In the genomic region with DNA sequence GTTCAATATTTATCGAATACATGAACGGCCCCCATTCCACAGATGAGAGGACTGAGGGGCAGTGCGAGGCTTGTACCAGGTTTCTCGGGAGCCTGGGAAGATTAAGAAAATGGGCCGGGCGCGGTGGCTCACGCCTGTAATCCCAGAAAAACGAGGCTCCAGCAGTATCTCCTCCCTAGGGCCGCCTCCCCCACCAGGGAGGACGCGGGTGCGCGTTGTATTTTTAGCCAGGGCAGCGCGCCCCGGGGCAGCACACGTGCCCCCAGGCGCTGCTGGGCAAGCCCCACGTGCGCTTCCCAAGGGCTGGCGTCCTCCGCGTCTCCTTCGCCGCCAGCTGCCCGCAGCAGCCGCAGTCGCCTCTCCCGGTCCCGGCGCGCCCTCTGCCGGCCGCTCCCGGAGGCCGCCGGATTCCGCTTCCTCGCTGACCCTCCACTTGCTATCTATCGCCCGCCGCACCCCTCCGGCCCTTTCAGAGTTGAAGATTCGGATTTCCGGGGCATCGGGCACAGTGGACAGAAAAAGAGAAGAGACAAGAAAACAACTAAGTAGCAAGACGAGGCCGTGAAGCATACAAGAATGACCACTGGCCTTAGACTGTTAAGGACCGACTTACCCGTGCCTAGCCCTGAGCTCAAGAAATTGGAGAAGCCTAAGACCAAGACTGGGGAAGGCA, we compare ENCODE assay signal across 1 cellular context.
A peak's percentile ranks its signal among the peaks of the same experiment; 100 is the strongest.
TF ChIP-seq lines count a peak whose summit lies in the region.

No MANE protein-coding gene starts in this region.

TF ChIP-seq in HepG2, 621 proteins besides CTCF, POLR2A, EP300 and RAD21 (continued from another document and continues in another):
- TF ChIP-seq, protein P1, sequence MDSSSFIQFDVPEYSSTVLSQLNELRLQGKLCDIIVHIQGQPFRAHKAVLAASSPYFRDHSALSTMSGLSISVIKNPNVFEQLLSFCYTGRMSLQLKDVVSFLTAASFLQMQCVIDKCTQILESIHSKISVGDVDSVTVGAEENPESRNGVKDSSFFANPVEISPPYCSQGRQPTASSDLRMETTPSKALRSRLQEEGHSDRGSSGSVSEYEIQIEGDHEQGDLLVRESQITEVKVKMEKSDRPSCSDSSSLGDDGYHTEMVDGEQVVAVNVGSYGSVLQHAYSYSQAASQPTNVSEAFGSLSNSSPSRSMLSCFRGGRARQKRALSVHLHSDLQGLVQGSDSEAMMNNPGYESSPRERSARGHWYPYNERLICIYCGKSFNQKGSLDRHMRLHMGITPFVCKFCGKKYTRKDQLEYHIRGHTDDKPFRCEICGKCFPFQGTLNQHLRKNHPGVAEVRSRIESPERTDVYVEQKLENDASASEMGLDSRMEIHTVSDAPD (CRISPR knock-in tag; IDR thresholded peaks at IDR 0.05), result no peak
- TF ChIP-seq ZNF790 (CRISPR knock-in tag; IDR thresholded peaks at IDR 0.05; ENCODE audit: borderline replicate concordance) (no peak; the same call in 1 of the 2 replicates), ZFP36 (IDR thresholded peaks at IDR 0.05; ENCODE audit: borderline replicate concordance, low read depth, low read length, partially characterized antibody) (no peak), EZH2 (conservative IDR thresholded peaks at IDR 0.05; ENCODE audit: low read depth, low read length) (no peak), TAF1 (CRISPR knock-in tag; IDR thresholded peaks at IDR 0.05) (no peak; the same call in 1 of the 2 replicates), ZNF225 (CRISPR knock-in tag; IDR thresholded peaks at IDR 0.05) (no peak), RAD51 (IDR thresholded peaks at IDR 0.05; ENCODE audit: borderline replicate concordance) (no peak), POLR2AphosphoS5 (IDR thresholded peaks at IDR 0.05; ENCODE audit: low read depth, low read length) (no peak), REPIN1 (CRISPR knock-in tag; IDR thresholded peaks at IDR 0.05; ENCODE audit: borderline replicate concordance, low read depth) (peak; percentile 26; the same call in 1 of the 2 replicates), GABPA (IDR thresholded peaks at IDR 0.05; ENCODE audit: low read depth, low read length) (no peak), GABPA (CRISPR knock-in tag; IDR thresholded peaks at IDR 0.05; ENCODE audit: low read depth) (no peak), FLYWCH1 (CRISPR knock-in tag; IDR thresholded peaks at IDR 0.05) (no peak), ZNF546 (CRISPR knock-in tag; conservative IDR thresholded peaks at IDR 0.05) (peak; percentile 78; the same call in 1 of the 2 replicates), HIVEP1 (CRISPR knock-in tag; IDR thresholded peaks at IDR 0.05) (no peak), ZSCAN30 (CRISPR knock-in tag; IDR thresholded peaks at IDR 0.05) (no peak), ZNF678 (CRISPR knock-in tag; IDR thresholded peaks at IDR 0.05) (no peak), NR2F1 (CRISPR knock-in tag; IDR thresholded peaks at IDR 0.05) (no peak), IKZF4 (CRISPR knock-in tag; IDR thresholded peaks at IDR 0.05; ENCODE audit: borderline replicate concordance, low read depth, not compliant biosample characterization) (no peak), ZNF136 (CRISPR knock-in tag; IDR thresholded peaks at IDR 0.05; ENCODE audit: low read depth) (no peak)
- TF ChIP-seq, protein P2, sequence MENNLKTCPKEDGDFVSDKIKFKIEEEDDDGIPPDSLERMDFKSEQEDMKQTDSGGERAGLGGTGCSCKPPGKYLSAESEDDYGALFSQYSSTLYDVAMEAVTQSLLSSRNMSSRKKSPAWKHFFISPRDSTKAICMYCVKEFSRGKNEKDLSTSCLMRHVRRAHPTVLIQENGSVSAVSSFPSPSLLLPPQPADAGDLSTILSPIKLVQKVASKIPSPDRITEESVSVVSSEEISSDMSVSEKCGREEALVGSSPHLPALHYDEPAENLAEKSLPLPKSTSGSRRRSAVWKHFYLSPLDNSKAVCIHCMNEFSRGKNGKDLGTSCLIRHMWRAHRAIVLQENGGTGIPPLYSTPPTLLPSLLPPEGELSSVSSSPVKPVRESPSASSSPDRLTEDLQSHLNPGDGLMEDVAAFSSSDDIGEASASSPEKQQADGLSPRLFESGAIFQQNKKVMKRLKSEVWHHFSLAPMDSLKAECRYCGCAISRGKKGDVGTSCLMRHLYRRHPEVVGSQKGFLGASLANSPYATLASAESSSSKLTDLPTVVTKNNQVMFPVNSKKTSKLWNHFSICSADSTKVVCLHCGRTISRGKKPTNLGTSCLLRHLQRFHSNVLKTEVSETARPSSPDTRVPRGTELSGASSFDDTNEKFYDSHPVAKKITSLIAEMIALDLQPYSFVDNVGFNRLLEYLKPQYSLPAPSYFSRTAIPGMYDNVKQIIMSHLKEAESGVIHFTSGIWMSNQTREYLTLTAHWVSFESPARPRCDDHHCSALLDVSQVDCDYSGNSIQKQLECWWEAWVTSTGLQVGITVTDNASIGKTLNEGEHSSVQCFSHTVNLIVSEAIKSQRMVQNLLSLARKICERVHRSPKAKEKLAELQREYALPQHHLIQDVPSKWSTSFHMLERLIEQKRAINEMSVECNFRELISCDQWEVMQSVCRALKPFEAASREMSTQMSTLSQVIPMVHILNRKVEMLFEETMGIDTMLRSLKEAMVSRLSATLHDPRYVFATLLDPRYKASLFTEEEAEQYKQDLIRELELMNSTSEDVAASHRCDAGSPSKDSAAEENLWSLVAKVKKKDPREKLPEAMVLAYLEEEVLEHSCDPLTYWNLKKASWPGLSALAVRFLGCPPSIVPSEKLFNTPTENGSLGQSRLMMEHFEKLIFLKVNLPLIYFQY (CRISPR knock-in tag; IDR thresholded peaks at IDR 0.05; ENCODE audit: borderline replicate concordance), result no peak; the same call in 1 of the 2 replicates
- TF ChIP-seq, protein P3, sequence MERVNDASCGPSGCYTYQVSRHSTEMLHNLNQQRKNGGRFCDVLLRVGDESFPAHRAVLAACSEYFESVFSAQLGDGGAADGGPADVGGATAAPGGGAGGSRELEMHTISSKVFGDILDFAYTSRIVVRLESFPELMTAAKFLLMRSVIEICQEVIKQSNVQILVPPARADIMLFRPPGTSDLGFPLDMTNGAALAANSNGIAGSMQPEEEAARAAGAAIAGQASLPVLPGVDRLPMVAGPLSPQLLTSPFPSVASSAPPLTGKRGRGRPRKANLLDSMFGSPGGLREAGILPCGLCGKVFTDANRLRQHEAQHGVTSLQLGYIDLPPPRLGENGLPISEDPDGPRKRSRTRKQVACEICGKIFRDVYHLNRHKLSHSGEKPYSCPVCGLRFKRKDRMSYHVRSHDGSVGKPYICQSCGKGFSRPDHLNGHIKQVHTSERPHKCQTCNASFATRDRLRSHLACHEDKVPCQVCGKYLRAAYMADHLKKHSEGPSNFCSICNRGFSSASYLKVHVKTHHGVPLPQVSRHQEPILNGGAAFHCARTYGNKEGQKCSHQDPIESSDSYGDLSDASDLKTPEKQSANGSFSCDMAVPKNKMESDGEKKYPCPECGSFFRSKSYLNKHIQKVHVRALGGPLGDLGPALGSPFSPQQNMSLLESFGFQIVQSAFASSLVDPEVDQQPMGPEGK (CRISPR knock-in tag; IDR thresholded peaks at IDR 0.05), result peak; percentile 53; the same call in 1 of the 2 replicates
- TF ChIP-seq, protein P4, sequence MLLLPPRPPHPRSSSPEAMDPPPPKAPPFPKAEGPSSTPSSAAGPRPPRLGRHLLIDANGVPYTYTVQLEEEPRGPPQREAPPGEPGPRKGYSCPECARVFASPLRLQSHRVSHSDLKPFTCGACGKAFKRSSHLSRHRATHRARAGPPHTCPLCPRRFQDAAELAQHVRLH (CRISPR knock-in tag; IDR thresholded peaks at IDR 0.05; ENCODE audit: borderline replicate concordance, low read depth), result no peak; the same call in 1 of the 2 replicates
- TF ChIP-seq, protein P5, sequence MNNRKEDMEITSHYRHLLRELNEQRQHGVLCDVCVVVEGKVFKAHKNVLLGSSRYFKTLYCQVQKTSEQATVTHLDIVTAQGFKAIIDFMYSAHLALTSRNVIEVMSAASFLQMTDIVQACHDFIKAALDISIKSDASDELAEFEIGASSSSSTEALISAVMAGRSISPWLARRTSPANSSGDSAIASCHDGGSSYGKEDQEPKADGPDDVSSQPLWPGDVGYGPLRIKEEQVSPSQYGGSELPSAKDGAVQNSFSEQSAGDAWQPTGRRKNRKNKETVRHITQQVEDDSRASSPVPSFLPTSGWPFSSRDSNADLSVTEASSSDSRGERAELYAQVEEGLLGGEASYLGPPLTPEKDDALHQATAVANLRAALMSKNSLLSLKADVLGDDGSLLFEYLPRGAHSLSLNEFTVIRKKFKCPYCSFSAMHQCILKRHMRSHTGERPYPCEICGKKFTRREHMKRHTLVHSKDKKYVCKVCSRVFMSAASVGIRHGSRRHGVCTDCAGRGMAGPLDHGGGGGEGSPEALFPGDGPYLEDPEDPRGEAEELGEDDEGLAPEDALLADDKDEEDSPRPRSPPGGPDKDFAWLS (CRISPR knock-in tag; IDR thresholded peaks at IDR 0.05; ENCODE audit: borderline replicate concordance), result no peak
- TF ChIP-seq, protein P6, sequence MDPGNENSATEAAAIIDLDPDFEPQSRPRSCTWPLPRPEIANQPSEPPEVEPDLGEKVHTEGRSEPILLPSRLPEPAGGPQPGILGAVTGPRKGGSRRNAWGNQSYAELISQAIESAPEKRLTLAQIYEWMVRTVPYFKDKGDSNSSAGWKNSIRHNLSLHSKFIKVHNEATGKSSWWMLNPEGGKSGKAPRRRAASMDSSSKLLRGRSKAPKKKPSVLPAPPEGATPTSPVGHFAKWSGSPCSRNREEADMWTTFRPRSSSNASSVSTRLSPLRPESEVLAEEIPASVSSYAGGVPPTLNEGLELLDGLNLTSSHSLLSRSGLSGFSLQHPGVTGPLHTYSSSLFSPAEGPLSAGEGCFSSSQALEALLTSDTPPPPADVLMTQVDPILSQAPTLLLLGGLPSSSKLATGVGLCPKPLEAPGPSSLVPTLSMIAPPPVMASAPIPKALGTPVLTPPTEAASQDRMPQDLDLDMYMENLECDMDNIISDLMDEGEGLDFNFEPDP (CRISPR knock-in tag; conservative IDR thresholded peaks at IDR 0.05), result no peak
- TF ChIP-seq, protein P7, sequence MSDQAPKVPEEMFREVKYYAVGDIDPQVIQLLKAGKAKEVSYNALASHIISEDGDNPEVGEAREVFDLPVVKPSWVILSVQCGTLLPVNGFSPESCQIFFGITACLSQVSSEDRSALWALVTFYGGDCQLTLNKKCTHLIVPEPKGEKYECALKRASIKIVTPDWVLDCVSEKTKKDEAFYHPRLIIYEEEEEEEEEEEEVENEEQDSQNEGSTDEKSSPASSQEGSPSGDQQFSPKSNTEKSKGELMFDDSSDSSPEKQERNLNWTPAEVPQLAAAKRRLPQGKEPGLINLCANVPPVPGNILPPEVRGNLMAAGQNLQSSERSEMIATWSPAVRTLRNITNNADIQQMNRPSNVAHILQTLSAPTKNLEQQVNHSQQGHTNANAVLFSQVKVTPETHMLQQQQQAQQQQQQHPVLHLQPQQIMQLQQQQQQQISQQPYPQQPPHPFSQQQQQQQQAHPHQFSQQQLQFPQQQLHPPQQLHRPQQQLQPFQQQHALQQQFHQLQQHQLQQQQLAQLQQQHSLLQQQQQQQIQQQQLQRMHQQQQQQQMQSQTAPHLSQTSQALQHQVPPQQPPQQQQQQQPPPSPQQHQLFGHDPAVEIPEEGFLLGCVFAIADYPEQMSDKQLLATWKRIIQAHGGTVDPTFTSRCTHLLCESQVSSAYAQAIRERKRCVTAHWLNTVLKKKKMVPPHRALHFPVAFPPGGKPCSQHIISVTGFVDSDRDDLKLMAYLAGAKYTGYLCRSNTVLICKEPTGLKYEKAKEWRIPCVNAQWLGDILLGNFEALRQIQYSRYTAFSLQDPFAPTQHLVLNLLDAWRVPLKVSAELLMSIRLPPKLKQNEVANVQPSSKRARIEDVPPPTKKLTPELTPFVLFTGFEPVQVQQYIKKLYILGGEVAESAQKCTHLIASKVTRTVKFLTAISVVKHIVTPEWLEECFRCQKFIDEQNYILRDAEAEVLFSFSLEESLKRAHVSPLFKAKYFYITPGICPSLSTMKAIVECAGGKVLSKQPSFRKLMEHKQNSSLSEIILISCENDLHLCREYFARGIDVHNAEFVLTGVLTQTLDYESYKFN (CRISPR knock-in tag; conservative IDR thresholded peaks at IDR 0.05), result no peak; the same call in 1 of the 2 replicates
- TF ChIP-seq, protein P8, sequence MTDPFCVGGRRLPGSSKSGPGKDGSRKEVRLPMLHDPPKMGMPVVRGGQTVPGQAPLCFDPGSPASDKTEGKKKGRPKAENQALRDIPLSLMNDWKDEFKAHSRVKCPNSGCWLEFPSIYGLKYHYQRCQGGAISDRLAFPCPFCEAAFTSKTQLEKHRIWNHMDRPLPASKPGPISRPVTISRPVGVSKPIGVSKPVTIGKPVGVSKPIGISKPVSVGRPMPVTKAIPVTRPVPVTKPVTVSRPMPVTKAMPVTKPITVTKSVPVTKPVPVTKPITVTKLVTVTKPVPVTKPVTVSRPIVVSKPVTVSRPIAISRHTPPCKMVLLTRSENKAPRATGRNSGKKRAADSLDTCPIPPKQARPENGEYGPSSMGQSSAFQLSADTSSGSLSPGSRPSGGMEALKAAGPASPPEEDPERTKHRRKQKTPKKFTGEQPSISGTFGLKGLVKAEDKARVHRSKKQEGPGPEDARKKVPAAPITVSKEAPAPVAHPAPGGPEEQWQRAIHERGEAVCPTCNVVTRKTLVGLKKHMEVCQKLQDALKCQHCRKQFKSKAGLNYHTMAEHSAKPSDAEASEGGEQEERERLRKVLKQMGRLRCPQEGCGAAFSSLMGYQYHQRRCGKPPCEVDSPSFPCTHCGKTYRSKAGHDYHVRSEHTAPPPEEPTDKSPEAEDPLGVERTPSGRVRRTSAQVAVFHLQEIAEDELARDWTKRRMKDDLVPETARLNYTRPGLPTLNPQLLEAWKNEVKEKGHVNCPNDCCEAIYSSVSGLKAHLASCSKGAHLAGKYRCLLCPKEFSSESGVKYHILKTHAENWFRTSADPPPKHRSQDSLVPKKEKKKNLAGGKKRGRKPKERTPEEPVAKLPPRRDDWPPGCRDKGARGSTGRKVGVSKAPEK (CRISPR knock-in tag; IDR thresholded peaks at IDR 0.05; ENCODE audit: borderline replicate concordance), result no peak
- TF ChIP-seq, protein P9, sequence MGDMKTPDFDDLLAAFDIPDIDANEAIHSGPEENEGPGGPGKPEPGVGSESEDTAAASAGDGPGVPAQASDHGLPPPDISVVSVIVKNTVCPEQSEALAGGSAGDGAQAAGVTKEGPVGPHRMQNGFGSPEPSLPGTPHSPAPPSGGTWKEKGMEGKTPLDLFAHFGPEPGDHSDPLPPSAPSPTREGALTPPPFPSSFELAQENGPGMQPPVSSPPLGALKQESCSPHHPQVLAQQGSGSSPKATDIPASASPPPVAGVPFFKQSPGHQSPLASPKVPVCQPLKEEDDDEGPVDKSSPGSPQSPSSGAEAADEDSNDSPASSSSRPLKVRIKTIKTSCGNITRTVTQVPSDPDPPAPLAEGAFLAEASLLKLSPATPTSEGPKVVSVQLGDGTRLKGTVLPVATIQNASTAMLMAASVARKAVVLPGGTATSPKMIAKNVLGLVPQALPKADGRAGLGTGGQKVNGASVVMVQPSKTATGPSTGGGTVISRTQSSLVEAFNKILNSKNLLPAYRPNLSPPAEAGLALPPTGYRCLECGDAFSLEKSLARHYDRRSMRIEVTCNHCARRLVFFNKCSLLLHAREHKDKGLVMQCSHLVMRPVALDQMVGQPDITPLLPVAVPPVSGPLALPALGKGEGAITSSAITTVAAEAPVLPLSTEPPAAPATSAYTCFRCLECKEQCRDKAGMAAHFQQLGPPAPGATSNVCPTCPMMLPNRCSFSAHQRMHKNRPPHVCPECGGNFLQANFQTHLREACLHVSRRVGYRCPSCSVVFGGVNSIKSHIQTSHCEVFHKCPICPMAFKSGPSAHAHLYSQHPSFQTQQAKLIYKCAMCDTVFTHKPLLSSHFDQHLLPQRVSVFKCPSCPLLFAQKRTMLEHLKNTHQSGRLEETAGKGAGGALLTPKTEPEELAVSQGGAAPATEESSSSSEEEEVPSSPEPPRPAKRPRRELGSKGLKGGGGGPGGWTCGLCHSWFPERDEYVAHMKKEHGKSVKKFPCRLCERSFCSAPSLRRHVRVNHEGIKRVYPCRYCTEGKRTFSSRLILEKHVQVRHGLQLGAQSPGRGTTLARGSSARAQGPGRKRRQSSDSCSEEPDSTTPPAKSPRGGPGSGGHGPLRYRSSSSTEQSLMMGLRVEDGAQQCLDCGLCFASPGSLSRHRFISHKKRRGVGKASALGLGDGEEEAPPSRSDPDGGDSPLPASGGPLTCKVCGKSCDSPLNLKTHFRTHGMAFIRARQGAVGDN (CRISPR knock-in tag; IDR thresholded peaks at IDR 0.05), result peak; percentile 96
